ENCODE assay signal across 30 cellular contexts in the genomic region with DNA sequence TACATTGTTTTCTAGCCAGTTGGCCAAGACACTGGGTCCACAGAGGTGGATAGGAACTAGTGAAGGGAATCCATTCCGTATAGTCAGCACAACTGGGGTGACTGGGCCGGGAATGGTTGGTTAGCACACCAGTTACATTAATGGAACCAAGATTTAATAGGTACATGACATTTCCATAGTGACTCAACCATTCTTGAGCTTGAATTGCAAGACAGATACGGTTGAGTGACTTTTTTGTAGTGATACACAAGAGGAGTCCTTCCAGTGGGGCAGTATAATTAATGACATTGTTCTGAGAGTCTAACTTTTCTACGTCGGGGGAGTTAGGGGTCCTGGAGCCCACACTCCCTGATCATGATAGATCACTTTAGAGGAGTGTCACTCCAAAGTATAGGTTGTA.
"Had no signal": no experiment of that assay in that cellular context is flagged by ENCODE, and none has a peak within 500 bp of the region (broad histone marks: within the 10 kb centered on the region; RNA-seq: fewer than 3 reads in every experiment).

No MANE protein-coding gene starts in this region.

- H3K4me1 Mint-ChIP-seq: activated B cell treated with CpG ODN at 0.5 μM for 24 hours; activated naive CD4-positive, alpha-beta T cell treated with anti-CD3 and anti-CD28 coated beads, Interleukin-2, amount 50 U/mL, for 24 hours; activated naive CD8-positive, alpha-beta T cell treated with anti-CD3 and anti-CD28 coated beads, Interleukin-2, amount 10 ng/mL, durations not matched to agents 7 days and 5 days had no signal

- H3K4me3 ChIP-seq: body of pancreas, breast epithelium, Peyer's patch had no signal

- H3K4me3 Mint-ChIP-seq: activated B cell treated with CpG ODN at 0.5 μM for 24 hours; activated CD4-positive, alpha-beta memory T cell treated with anti-CD3 and anti-CD28 coated beads for 36 hours; activated naive CD4-positive, alpha-beta T cell treated with anti-CD3 and anti-CD28 coated beads, Interleukin-2, amount 50 U/mL, for 24 hours; activated naive CD8-positive, alpha-beta T cell treated with anti-CD3 and anti-CD28 coated beads, Interleukin-2, amount 10 ng/mL, durations not matched to agents 7 days and 5 days had no signal

- H3K36me3 Mint-ChIP-seq: activated CD4-positive, alpha-beta memory T cell treated with anti-CD3 and anti-CD28 coated beads for 36 hours; activated naive CD4-positive, alpha-beta T cell treated with anti-CD3 and anti-CD28 coated beads, Interleukin-2, amount 50 U/mL, for 24 hours; activated naive CD8-positive, alpha-beta T cell treated with anti-CD3 and anti-CD28 coated beads, Interleukin-2, amount 10 ng/mL, durations not matched to agents 7 days and 5 days had no signal

- DNase-seq: activated B cell treated with CpG ODN at 0.5 μM for 24 hours; activated CD4-positive, alpha-beta memory T cell treated with anti-CD3 and anti-CD28 coated beads for 36 hours; activated CD4-positive, alpha-beta T cell treated with anti-CD3 and anti-CD28 coated beads for 4 hours; activated CD4-positive, alpha-beta T cell treated with anti-CD3 and anti-CD28 coated beads, Interleukin-2, amount 50 U/mL, for 1 hour; activated CD4-positive, CD25-positive, alpha-beta regulatory T cell treated with anti-CD3 and anti-CD28 coated beads, Interleukin-2, amount 50 U/mL, for 72 hours; activated gamma-delta T cell; activated naive CD4-positive, alpha-beta T cell treated with Interleukin-2 at 50 U/mL for 16 hours; activated naive CD8-positive, alpha-beta T cell treated with anti-CD3 and anti-CD28 coated beads, Interleukin-2, amount 10 ng/mL, durations not matched to agents 7 days and 5 days; activated T-cell treated with anti-CD3 and anti-CD28 coated beads, Interleukin-2, amount 50 U/mL, for 1 hour; body of pancreas; MM.1S; MV-4-11; NCI-H1092; NCI-H1436 treated with DMSO at 0.1 percent for 48 hours; NCI-H1694 treated with DMSO at 0.1 percent for 48 hours; NCI-H2029; NCI-H2171 treated with DMSO at 0.1 percent for 48 hours; NCI-H2227 treated with DMSO at 0.1 percent for 48 hours; NCI-H446; NCI-H524 treated with DMSO at 0.1 percent for 48 hours; PC-3; Peyer's patch; SIG-M5; SW 1271; T-helper 1 cell; T-helper 2 cell; T-helper 9 cell had no signal

- H3K27me3 Mint-ChIP-seq: activated B cell treated with CpG ODN at 0.5 μM for 24 hours had no signal

- H3K27ac Mint-ChIP-seq: activated B cell treated with CpG ODN at 0.5 μM for 24 hours; activated CD4-positive, alpha-beta memory T cell treated with anti-CD3 and anti-CD28 coated beads for 36 hours; activated naive CD4-positive, alpha-beta T cell treated with anti-CD3 and anti-CD28 coated beads, Interleukin-2, amount 50 U/mL, for 24 hours; activated naive CD8-positive, alpha-beta T cell treated with anti-CD3 and anti-CD28 coated beads, Interleukin-2, amount 10 ng/mL, durations not matched to agents 7 days and 5 days; activated T-helper 2 cell treated with anti-CD3 and anti-CD28 coated beads, Interferon-gamma antibody, Interleukin-2, Interleukin-4, amounts not matched to agents 10 μg/mL and 5 μg/mL and 100 μg/mL, durations not matched to agents 14 hours and 24 hours and 36 hours had no signal

- H3K9me3 Mint-ChIP-seq: activated B cell treated with CpG ODN at 0.5 μM for 24 hours; activated CD4-positive, alpha-beta memory T cell treated with anti-CD3 and anti-CD28 coated beads for 36 hours; activated naive CD4-positive, alpha-beta T cell treated with anti-CD3 and anti-CD28 coated beads, Interleukin-2, amount 50 U/mL, for 24 hours; activated naive CD8-positive, alpha-beta T cell treated with anti-CD3 and anti-CD28 coated beads, Interleukin-2, amount 10 ng/mL, durations not matched to agents 7 days and 5 days; activated T-helper 2 cell treated with anti-CD3 and anti-CD28 coated beads, Interferon-gamma antibody, Interleukin-2, Interleukin-4, amounts not matched to agents 10 μg/mL and 5 μg/mL and 100 μg/mL, durations not matched to agents 14 hours and 24 hours and 36 hours had no signal
